8 cellular contexts compared by ENCODE assay signal in the genomic region with DNA sequence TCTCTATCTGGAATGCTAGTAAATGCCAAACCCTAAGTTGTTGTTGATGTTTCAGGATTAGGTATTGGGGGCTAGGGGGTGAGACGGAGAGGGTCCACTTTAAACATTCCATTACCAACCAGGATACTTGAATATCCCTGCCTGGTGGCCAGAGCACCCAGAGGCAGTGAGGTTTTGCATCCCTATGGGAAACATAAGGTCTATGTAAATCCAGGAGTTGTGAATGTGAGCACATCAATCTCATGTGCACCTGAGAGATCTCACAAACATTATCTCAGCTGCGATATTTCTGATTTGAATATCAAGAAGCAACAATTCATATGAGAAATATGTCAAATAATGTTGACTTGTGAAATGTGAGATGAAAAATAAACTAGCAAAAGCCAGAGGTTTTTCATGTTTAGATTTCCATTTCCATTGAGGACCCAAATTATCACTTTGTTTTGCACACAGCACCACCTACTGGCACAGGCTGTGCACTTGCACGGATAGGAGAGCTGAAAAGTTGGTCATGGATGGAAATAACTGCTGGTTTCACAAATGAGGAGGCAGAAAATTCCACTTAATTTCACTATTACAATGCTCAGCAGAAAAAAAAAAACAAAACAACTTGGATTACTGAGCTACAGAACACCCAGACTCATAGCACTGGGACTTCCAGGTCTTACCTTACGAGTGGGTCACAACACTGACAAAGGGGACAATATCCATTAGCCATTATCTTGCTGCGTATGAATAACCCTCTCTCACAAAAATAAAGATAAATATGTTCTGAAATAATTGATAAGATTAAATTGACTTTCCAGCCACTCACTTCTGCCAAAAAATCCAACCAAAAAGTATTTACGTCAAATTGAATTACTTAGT.
DNase-seq lines count a peak whose midpoint lies in the region; ATAC-seq, FAIRE-seq and TF ChIP-seq lines count a peak whose summit lies in the region.

No MANE protein-coding gene starts in this region.

- peak; percentile 94 for FAIRE-seq in A204.1 (lab: Jason Lieb, UNC)

- H3K27me3 ChIP-seq in brain microvascular endothelial cell (replicated peaks) = no peaks in the 10 kb centered on the region

- H3K9me3 ChIP-seq in SK-N-MC (ENCODE audit: low read depth, low read length) = no peaks in the 10 kb centered on the region

- TF ChIP-seq CTCF in GM12865 (IDR thresholded peaks at IDR 0.05; ENCODE audit: insufficient read depth, low read depth, low read length, missing control alignments) = peak; percentile 89
- TF ChIP-seq CTCF in LNCAP (IDR thresholded peaks at IDR 0.05) = peak; percentile 98
- peak; percentile 98 for TF ChIP-seq CTCF in brain microvascular endothelial cell (IDR thresholded peaks at IDR 0.05; ENCODE audit: low read depth, low read length, missing control alignments)

- H3K9ac ChIP-seq in SK-N-MC (ENCODE audit: insufficient read length) = no peak overlapping the region

- in situ Hi-C loops in brain microvascular endothelial cell (cut with HindIII; ENCODE audit: low pct_ligation_motif_present, low sequenced_read_pairs) = no loop called here

- H3K4me3 ChIP-seq in GM12865 (ENCODE audit: low read depth, low read length) (no peak overlapping the region), SK-N-MC (no peak overlapping the region), brain microvascular endothelial cell (ENCODE audit: low read depth, low read length) (no peak overlapping the region)

- H3K27ac ChIP-seq in SK-N-MC = no peak overlapping the region
- H3K27ac ChIP-seq in brain microvascular endothelial cell = peak overlapping the region; percentile 9

- peak; percentile 65 for DNase-seq in GM12865 (ENCODE audit: low read depth)
- DNase-seq in SK-N-MC (ENCODE audit: low read depth, low spot score) = peak; percentile 30
- DNase-seq in brain microvascular endothelial cell = peak; percentile 76
- DNase-seq in inferior parietal cortex (ENCODE audit: extremely low spot score) = peak; percentile 93
- DNase-seq in stimulated activated CD4-positive, alpha-beta T cell treated with anti-CD3 and anti-CD28 coated beads, Interleukin-15, amount 100 ng/mL, for 24 hours = peak; percentile 69

- no peak for ATAC-seq in GM21381 (IDR thresholded peaks at IDR 0.05; ENCODE audit: unreplicated experiment)

- H3K36me3 ChIP-seq in SK-N-MC (ENCODE audit: insufficient read depth, low read length) (no peaks in the 10 kb centered on the region), brain microvascular endothelial cell (replicated peaks) (no peaks in the 10 kb centered on the region)

Comparison
In these comparisons a context has a peak if more than half of its experiments do, and no peak if none do; other contexts are left out.
1. DNase-seq: peak in every context shown above with its lines; median percentile 93 in inferior parietal cortex; 76 in brain microvascular endothelial cell; 69 in stimulated activated CD4-positive, alpha-beta T cell treated with anti-CD3 and anti-CD28 coated beads, Interleukin-15, amount 100 ng/mL, for 24 hours; 65 in GM12865; 30 in SK-N-MC.